Comparison of ENCODE assay signal across 13 cellular contexts in the genomic region with DNA sequence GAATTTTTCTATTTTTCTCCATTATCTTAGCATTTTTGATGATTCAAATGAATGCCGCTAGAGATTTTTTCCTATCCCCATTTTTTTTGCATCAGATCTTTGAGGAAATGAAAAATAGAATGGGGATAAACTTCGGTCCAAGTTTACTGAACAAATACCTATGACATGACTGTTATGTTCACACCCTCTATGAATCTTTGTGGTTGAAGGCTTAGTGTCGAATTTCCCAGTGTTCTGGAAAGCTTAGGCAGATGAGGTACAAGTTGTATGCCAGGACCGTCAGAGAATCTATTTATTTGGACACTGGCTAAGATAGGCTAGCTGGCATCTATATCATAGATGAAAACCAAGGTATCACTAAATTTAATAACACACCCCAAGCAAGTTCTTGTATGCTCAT.
A peak's percentile ranks its signal among the peaks of the same experiment; 100 is the strongest.
DNase-seq lines count a peak whose midpoint lies in the region; ATAC-seq and TF ChIP-seq lines count a peak whose summit lies in the region.
"Had no signal": no experiment of that assay in that cellular context is flagged by ENCODE, and none has a peak within 500 bp of the region (broad histone marks: within the 10 kb centered on the region; RNA-seq: fewer than 3 reads in every experiment).

No MANE protein-coding gene starts in this region.

- H3K9me3 Mint-ChIP-seq in WTC11: no peaks in the 10 kb centered on the region
- no peaks in the 10 kb centered on the region for H3K9me3 Mint-ChIP-seq in glutamatergic neuron (ENCODE audit: unreplicated experiment)
- H3K9me3 Mint-ChIP-seq: activated naive CD4-positive, alpha-beta T cell treated with anti-CD3 and anti-CD28 coated beads, Interleukin-2, amount 50 U/mL, for 72 hours; mesothelial cell of epicardium had no signal

- POLR2A ChIA-PET in WTC11 (lab: Charles Lee): no interaction called here

- H3K4me1 Mint-ChIP-seq in WTC11: no peaks in the 10 kb centered on the region
- no peaks in the 10 kb centered on the region for H3K4me1 Mint-ChIP-seq in glutamatergic neuron (ENCODE audit: low read depth, unreplicated experiment)
- H3K4me1 Mint-ChIP-seq: mesothelial cell of epicardium had no signal

- peak overlapping the region; percentile 84 for H3K27ac ChIP-seq in epithelial cell of prostate

- H3K36me3 Mint-ChIP-seq in WTC11 (no peaks in the 10 kb centered on the region), glutamatergic neuron (ENCODE audit: unreplicated experiment) (no peaks in the 10 kb centered on the region)
- H3K36me3 Mint-ChIP-seq: activated naive CD4-positive, alpha-beta T cell treated with anti-CD3 and anti-CD28 coated beads, Interleukin-2, amount 50 U/mL, for 72 hours; mesothelial cell of epicardium had no signal

- no peak for ATAC-seq in WTC11
- ATAC-seq in GM18861 (IDR thresholded peaks at IDR 0.05; ENCODE audit: unreplicated experiment): no peak
- no peak for ATAC-seq in HG03135 (IDR thresholded peaks at IDR 0.05; ENCODE audit: unreplicated experiment)
- ATAC-seq: activated naive CD4-positive, alpha-beta T cell treated with anti-CD3 and anti-CD28 coated beads, Interleukin-2, amount 50 U/mL, for 72 hours had no signal

- DNase-seq in GM04503 (ENCODE audit: low read depth) (peak; percentile 82), RKO (ENCODE audit: low spot score) (peak; percentile 49), epithelial cell of prostate (ENCODE audit: low read depth, low spot score) (peak; percentile 64), skeletal muscle cell (ENCODE audit: low read depth) (peak; percentile 93), WTC11 (ENCODE audit: low spot score) (no peak), glutamatergic neuron (no peak)
- DNase-seq: hypothalamus, substantia nigra, T-helper 9 cell had no signal

- TF ChIP-seq CTCF in WTC11 (IDR thresholded peaks at IDR 0.05) (no peak), glutamatergic neuron (IDR thresholded peaks at IDR 0.05; ENCODE audit: partially characterized antibody, unreplicated experiment) (no peak)

- H3K4me3 ChIP-seq in skeletal muscle cell (ENCODE audit: low read depth, low read length): no peak overlapping the region

- no peak overlapping the region for H3K27ac Mint-ChIP-seq in WTC11
- no peak overlapping the region for H3K27ac Mint-ChIP-seq in glutamatergic neuron (ENCODE audit: unreplicated experiment)
- H3K27ac Mint-ChIP-seq: activated naive CD4-positive, alpha-beta T cell treated with anti-CD3 and anti-CD28 coated beads, Interleukin-2, amount 50 U/mL, for 72 hours; mesothelial cell of epicardium had no signal

- H3K4me3 Mint-ChIP-seq in WTC11: no peak overlapping the region
- no peak overlapping the region for H3K4me3 Mint-ChIP-seq in glutamatergic neuron (ENCODE audit: unreplicated experiment)
- H3K4me3 Mint-ChIP-seq: mesothelial cell of epicardium had no signal

- CTCF ChIA-PET in WTC11 (lab: Charles Lee): no interaction called here

- H3K27me3 Mint-ChIP-seq in WTC11 (ENCODE audit: low read depth) (no peaks in the 10 kb centered on the region), glutamatergic neuron (ENCODE audit: unreplicated experiment) (no peaks in the 10 kb centered on the region)

TF ChIP-seq in WTC11, 78 proteins besides CTCF, POLR2A, EP300 and RAD21:
- TF ChIP-seq ZNF138 (CRISPR knock-in tag; conservative IDR thresholded peaks at IDR 0.05) (no peak), MYBL2 (CRISPR knock-in tag; IDR thresholded peaks at IDR 0.05) (no peak), TP53 (CRISPR knock-in tag; IDR thresholded peaks at IDR 0.05) (no peak), ZNF396 (CRISPR knock-in tag; IDR thresholded peaks at IDR 0.05; ENCODE audit: borderline replicate concordance) (no peak), HMGA2 (CRISPR knock-in tag; IDR thresholded peaks at IDR 0.05) (no peak)
- TF ChIP-seq, protein P1, sequence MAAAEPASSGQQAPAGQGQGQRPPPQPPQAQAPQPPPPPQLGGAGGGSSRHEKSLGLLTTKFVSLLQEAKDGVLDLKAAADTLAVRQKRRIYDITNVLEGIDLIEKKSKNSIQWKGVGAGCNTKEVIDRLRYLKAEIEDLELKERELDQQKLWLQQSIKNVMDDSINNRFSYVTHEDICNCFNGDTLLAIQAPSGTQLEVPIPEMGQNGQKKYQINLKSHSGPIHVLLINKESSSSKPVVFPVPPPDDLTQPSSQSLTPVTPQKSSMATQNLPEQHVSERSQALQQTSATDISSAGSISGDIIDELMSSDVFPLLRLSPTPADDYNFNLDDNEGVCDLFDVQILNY (CRISPR knock-in tag; IDR thresholded peaks at IDR 0.05): no peak
- TF ChIP-seq, protein P2, sequence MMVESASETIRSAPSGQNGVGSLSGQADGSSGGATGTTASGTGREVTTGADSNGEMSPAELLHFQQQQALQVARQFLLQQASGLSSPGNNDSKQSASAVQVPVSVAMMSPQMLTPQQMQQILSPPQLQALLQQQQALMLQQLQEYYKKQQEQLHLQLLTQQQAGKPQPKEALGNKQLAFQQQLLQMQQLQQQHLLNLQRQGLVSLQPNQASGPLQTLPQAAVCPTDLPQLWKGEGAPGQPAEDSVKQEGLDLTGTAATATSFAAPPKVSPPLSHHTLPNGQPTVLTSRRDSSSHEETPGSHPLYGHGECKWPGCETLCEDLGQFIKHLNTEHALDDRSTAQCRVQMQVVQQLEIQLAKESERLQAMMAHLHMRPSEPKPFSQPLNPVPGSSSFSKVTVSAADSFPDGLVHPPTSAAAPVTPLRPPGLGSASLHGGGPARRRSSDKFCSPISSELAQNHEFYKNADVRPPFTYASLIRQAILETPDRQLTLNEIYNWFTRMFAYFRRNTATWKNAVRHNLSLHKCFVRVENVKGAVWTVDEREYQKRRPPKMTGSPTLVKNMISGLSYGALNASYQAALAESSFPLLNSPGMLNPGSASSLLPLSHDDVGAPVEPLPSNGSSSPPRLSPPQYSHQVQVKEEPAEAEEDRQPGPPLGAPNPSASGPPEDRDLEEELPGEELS (CRISPR knock-in tag; IDR thresholded peaks at IDR 0.05): no peak

Comparison
In these comparisons a context has a peak if more than half of its experiments do, and no peak if none do; other contexts are left out.
1. DNase-seq: peak in GM04503 (single experiment), RKO (single experiment), epithelial cell of prostate (single experiment) and skeletal muscle cell (single experiment); none in WTC11 (single experiment) and glutamatergic neuron (single experiment).